34 cellular contexts compared by ENCODE assay signal in the genomic region with DNA sequence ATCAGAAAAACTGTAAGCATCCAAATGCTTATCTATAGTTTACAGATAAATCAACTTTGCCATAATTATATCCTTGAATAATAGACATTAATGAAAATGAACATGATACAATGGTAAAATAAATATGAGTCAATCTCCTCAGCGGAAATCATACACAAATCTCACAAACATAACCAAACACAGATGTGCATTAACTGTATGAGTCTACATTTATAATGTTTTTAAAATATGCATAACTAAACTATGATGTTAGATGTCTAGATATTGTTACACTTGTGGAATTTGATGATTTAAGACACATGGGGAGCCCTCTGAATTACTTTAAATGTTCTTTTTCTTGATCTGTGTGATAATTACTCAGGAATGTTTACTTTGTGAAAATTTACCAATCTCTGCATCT.
"Had no signal": no experiment of that assay in that cellular context is flagged by ENCODE, and none has a peak within 500 bp of the region (broad histone marks: within the 10 kb centered on the region; RNA-seq: fewer than 3 reads in every experiment).

No MANE protein-coding gene starts in this region.

- H3K4me2 ChIP-seq: KMS-11 had no signal

- H3K27me3 ChIP-seq: MG63 had no signal

- H3K36me3 ChIP-seq: MG63 had no signal

- H3K4me3 ChIP-seq: MG63 had no signal

- H3K9ac ChIP-seq: KMS-11 had no signal

- DNase-seq: Karpas-422, Kasumi-1, MG63, MM.1S, MV-4-11, NCI-H1048, NCI-H1092, NCI-H1092 treated with DMSO at 0.1 percent for 48 hours, NCI-H1105, NCI-H1105 treated with DMSO at 0.1 percent for 48 hours, NCI-H1417, NCI-H1417 treated with DMSO at 0.1 percent for 48 hours, NCI-H1436, NCI-H1436 treated with DMSO at 0.1 percent for 48 hours, NCI-H146, NCI-H1694, NCI-H1694 treated with DMSO at 0.1 percent for 48 hours, NCI-H187, NCI-H187 treated with DMSO at 0.1 percent for 48 hours, NCI-H1930, NCI-H2029, NCI-H2029 treated with DMSO at 0.1 percent for 48 hours, NCI-H2081, NCI-H2081 treated with DMSO at 0.1 percent for 48 hours, NCI-H2171, NCI-H2171 treated with DMSO at 0.1 percent for 48 hours, NCI-H2227 treated with DMSO at 0.1 percent for 48 hours, NCI-H226, NCI-H345, NCI-H446, NCI-H446 treated with DMSO at 0.1 percent for 48 hours, NCI-H510A, NCI-H510A treated with DMSO at 0.1 percent for 48 hours had no signal

- H3K9me3 ChIP-seq: MG63 had no signal

- H3K27ac ChIP-seq: KMS-11 had no signal
